ENCODE assay signal across 1 cellular context in the genomic region with DNA sequence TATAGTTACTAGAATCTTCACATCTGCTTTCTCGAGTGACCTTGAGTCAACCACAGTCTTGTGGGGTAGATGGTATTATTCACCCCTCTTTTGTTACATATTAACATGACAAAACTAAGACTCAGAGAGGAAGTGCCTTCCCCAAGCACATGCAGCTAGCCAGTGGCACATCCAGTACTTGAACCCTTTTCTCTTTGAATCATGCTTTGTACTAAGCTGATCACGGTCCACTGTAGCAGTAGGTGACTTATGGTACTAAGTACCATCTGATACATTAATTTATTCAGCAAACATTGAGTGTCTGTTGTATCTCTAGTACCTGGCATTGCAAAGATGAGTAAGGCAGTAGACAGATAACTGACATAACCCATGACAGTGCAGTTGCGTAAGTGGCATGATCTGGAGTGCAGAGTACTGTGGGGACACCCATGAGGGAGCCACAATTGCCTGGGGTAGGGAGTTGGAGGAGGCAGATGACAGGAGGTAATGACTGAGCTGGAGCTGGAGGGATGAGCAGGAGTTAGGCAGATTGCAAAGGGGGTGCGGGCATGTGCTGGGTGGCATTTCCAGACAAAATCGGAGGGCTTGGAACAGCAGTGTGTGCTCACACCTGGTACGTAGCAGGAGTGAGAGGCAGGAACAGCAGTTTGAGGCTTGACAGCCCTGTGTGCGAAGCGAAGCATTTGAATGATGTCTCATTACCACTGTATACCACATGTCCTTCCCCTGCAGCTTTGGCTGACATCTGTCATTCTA.
TF ChIP-seq lines count a peak whose summit lies in the region.

No MANE protein-coding gene starts in this region.

TF ChIP-seq in K562, 482 proteins besides CTCF, POLR2A, EP300 and RAD21 (continued from another document and continues in another):
- TF ChIP-seq, protein P1, sequence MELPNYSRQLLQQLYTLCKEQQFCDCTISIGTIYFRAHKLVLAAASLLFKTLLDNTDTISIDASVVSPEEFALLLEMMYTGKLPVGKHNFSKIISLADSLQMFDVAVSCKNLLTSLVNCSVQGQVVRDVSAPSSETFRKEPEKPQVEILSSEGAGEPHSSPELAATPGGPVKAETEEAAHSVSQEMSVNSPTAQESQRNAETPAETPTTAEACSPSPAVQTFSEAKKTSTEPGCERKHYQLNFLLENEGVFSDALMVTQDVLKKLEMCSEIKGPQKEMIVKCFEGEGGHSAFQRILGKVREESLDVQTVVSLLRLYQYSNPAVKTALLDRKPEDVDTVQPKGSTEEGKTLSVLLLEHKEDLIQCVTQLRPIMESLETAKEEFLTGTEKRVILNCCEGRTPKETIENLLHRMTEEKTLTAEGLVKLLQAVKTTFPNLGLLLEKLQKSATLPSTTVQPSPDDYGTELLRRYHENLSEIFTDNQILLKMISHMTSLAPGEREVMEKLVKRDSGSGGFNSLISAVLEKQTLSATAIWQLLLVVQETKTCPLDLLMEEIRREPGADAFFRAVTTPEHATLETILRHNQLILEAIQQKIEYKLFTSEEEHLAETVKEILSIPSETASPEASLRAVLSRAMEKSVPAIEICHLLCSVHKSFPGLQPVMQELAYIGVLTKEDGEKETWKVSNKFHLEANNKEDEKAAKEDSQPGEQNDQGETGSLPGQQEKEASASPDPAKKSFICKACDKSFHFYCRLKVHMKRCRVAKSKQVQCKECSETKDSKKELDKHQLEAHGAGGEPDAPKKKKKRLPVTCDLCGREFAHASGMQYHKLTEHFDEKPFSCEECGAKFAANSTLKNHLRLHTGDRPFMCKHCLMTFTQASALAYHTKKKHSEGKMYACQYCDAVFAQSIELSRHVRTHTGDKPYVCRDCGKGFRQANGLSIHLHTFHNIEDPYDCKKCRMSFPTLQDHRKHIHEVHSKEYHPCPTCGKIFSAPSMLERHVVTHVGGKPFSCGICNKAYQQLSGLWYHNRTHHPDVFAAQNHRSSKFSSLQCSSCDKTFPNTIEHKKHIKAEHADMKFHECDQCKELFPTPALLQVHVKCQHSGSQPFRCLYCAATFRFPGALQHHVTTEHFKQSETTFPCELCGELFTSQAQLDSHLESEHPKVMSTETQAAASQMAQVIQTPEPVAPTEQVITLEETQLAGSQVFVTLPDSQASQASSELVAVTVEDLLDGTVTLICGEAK (IDR thresholded peaks at IDR 0.05) = no peak
- TF ChIP-seq, protein P1 (CRISPR knock-in tag; IDR thresholded peaks at IDR 0.05) = no peak
- no peak for TF ChIP-seq ZNF165 (CRISPR knock-in tag; IDR thresholded peaks at IDR 0.05; ENCODE audit: borderline replicate concordance)
- no peak for TF ChIP-seq E2F8 (IDR thresholded peaks at IDR 0.05; ENCODE audit: low read depth, partially characterized antibody)
- no peak for TF ChIP-seq FOXK1 (CRISPR knock-in tag; IDR thresholded peaks at IDR 0.05; ENCODE audit: borderline replicate concordance)
- no peak for TF ChIP-seq ZNF174 (CRISPR knock-in tag; IDR thresholded peaks at IDR 0.05)
- 0 out of 2 replicates have a peak, but pooled peaks have one; percentile 29 for TF ChIP-seq SMARCA5 (IDR thresholded peaks at IDR 0.05)
- peak; percentile 43; the same call in 1 of the 2 replicates for TF ChIP-seq MAX (CRISPR knock-in tag; IDR thresholded peaks at IDR 0.05)
- TF ChIP-seq PKNOX1 (IDR thresholded peaks at IDR 0.05) = peak; percentile 58; the same call in 1 of the 2 replicates
- TF ChIP-seq DLX4 (CRISPR knock-in tag; IDR thresholded peaks at IDR 0.05) = no peak
- no peak for TF ChIP-seq FOXP1 (CRISPR knock-in tag; IDR thresholded peaks at IDR 0.05)
- TF ChIP-seq ETS1 (conservative IDR thresholded peaks at IDR 0.05; ENCODE audit: control insufficient read depth, low read depth, low read length) = no peak
- no peak for TF ChIP-seq BHLHE40 (IDR thresholded peaks at IDR 0.05; ENCODE audit: low read length)
- peak; percentile 70 for TF ChIP-seq WHSC1 (IDR thresholded peaks at IDR 0.05; ENCODE audit: low read length)
- TF ChIP-seq, protein P2, sequence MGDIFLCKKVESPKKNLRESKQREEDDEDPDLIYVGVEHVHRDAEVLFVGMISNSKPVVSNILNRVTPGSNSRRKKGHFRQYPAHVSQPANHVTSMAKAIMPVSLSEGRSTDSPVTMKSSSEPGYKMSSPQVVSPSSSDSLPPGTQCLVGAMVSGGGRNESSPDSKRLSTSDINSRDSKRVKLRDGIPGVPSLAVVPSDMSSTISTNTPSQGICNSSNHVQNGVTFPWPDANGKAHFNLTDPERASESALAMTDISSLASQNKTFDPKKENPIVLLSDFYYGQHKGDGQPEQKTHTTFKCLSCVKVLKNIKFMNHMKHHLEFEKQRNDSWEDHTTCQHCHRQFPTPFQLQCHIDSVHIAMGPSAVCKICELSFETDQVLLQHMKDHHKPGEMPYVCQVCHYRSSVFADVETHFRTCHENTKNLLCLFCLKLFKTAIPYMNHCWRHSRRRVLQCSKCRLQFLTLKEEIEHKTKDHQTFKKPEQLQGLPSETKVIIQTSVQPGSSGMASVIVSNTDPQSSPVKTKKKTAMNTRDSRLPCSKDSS (IDR thresholded peaks at IDR 0.05; ENCODE audit: low read depth, partially characterized antibody) = no peak
- TF ChIP-seq MYC (IDR thresholded peaks at IDR 0.05; ENCODE audit: low read depth, low read length) = no peak
- TF ChIP-seq MYC (CRISPR knock-in tag; IDR thresholded peaks at IDR 0.05; ENCODE audit: borderline replicate concordance, low read depth) = no peak
- TF ChIP-seq, protein P3, sequence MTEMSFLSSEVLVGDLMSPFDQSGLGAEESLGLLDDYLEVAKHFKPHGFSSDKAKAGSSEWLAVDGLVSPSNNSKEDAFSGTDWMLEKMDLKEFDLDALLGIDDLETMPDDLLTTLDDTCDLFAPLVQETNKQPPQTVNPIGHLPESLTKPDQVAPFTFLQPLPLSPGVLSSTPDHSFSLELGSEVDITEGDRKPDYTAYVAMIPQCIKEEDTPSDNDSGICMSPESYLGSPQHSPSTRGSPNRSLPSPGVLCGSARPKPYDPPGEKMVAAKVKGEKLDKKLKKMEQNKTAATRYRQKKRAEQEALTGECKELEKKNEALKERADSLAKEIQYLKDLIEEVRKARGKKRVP (CRISPR knock-in tag; IDR thresholded peaks at IDR 0.05) = peak; percentile 69; the same call in 1 of the 2 replicates
- TF ChIP-seq BCL6 (CRISPR knock-in tag; IDR thresholded peaks at IDR 0.05) = no peak
- no peak for TF ChIP-seq ZNF398 (CRISPR knock-in tag; IDR thresholded peaks at IDR 0.05)
- no peak for TF ChIP-seq MEF2A (IDR thresholded peaks at IDR 0.05; ENCODE audit: control insufficient read depth, low read depth, low read length)
- no peak for TF ChIP-seq CBX2 (IDR thresholded peaks at IDR 0.05; ENCODE audit: insufficient read depth, low read length, poor library complexity, severe bottlenecking)
- no peak for TF ChIP-seq MYBL2 (IDR thresholded peaks at IDR 0.05; ENCODE audit: low read depth)
- TF ChIP-seq MYBL2 (CRISPR knock-in tag; IDR thresholded peaks at IDR 0.05; ENCODE audit: borderline replicate concordance) = no peak
- TF ChIP-seq SMAD3 (CRISPR knock-in tag; conservative IDR thresholded peaks at IDR 0.05) = no peak
- TF ChIP-seq HDAC1 (IDR thresholded peaks at IDR 0.05) = 0 out of 4 replicates have a peak, but pooled peaks of 1 of the 2 experiments have one; percentile 25
- no peak for TF ChIP-seq CHAMP1 (IDR thresholded peaks at IDR 0.05)
- TF ChIP-seq ZNF347 (CRISPR knock-in tag; IDR thresholded peaks at IDR 0.05; ENCODE audit: low read depth) = no peak
- TF ChIP-seq ZNF121 (CRISPR knock-in tag; conservative IDR thresholded peaks at IDR 0.05) = no peak
- no peak for TF ChIP-seq HLTF (IDR thresholded peaks at IDR 0.05)
